26 cellular contexts compared by ENCODE assay signal in genomic region chr10:120420421-120420820, GRCh38. TPM values are rescaled to one million over a fixed set of nuclear protein-coding genes. Genes with fewer than 3 reads are reported as not detected.
A peak's percentile ranks its signal among the peaks of the same experiment; 100 is the strongest.
DNase-seq lines count a peak whose midpoint lies in the region; ATAC-seq, FAIRE-seq and TF ChIP-seq lines count a peak whose summit lies in the region.
"Had no signal": no experiment of that assay in that cellular context is flagged by ENCODE, and none has a peak within 500 bp of the region (broad histone marks: within the 10 kb centered on the region; RNA-seq: fewer than 3 reads in every experiment).

No MANE protein-coding gene starts in this region.

- H3K4me3 ChIP-seq in astrocyte of the spinal cord (ENCODE audit: low read depth, low read length): no peak overlapping the region
- H3K4me3 ChIP-seq: BLaER1, K562, MG63 had no signal

- in situ Hi-C loops in astrocyte of the spinal cord (cut with HindIII; ENCODE audit: low sequenced_read_pairs): no loop called here
- in situ Hi-C loops in G401 (cut with HindIII; ENCODE audit: low sequenced_read_pairs): no loop called here

- peak; percentile 4 for FAIRE-seq in RCC 7860 (lab: Jason Lieb, UNC)
- FAIRE-seq: A204.1, GM19239, H1, HepG2, K562 had no signal

- peak; percentile 51 for DNase-seq in HK-2 (ENCODE audit: unreplicated experiment)
- peak; percentile 79 for DNase-seq in RCC 7860 (ENCODE audit: low spot score)
- DNase-seq in astrocyte of the spinal cord (ENCODE audit: low read depth, low spot score): peak; percentile 63
- DNase-seq in renal cortical epithelial cell (ENCODE audit: low read depth): peak; percentile 31
- DNase-seq in sciatic nerve (ENCODE audit: low spot score): no peak
- DNase-seq in left lobe of liver (ENCODE audit: low spot score): no peak
- DNase-seq in G401 (ENCODE audit: low spot score): no peak
- no peak for DNase-seq in HUDEP-2 (lab: John Stamatoyannopoulos, UW; ENCODE audit: unreplicated experiment in 76 of 76)
- DNase-seq: CD4-positive, alpha-beta T cell; COR-L47; DND-41; HCEC 1CT; Kasumi-1; MG63; NCI-H2081; NCI-H2171; NCI-H226; NCI-H510A; NCI-H69; SHP77 treated with DMSO at 0.1 percent for 48 hours had no signal

- intact Hi-C loops in sciatic nerve (cut with DNase I): no loop called here

- no peak for ATAC-seq in sciatic nerve
- ATAC-seq in left lobe of liver: no peak
- ATAC-seq: HepG2, K562 had no signal

- no peak for TF ChIP-seq CTCF in astrocyte of the spinal cord (IDR thresholded peaks at IDR 0.05; ENCODE audit: low read depth, low read length)

RNA-seq across cellular contexts. Expression of gene PLPP4, which starts 36.6 kb away (rescaled TPM):
- total RNA-seq in renal cortical epithelial cell: 20.0 and 30.3 TPM in 2 replicates
- 2.1 TPM for total RNA-seq in sciatic nerve
- 0.48 TPM for total RNA-seq in left lobe of liver
- not detected in 2 replicates for total RNA-seq in G401 (2014; rRNA removed; shearing (Covaris generic))
- total RNA-seq: CD4-positive, alpha-beta T cell; H1; HepG2; K562 had no signal

Comparison
In these comparisons a context has a peak if more than half of its experiments do, and no peak if none do; other contexts are left out.
1. DNase-seq: peak in HK-2 (single experiment), RCC 7860 (single experiment), astrocyte of the spinal cord (single experiment) and renal cortical epithelial cell (single experiment); none in sciatic nerve (single experiment), left lobe of liver (single experiment), G401 (single experiment) and HUDEP-2 (0 of 76).